10 cellular contexts compared by ENCODE assay signal in the genomic region with DNA sequence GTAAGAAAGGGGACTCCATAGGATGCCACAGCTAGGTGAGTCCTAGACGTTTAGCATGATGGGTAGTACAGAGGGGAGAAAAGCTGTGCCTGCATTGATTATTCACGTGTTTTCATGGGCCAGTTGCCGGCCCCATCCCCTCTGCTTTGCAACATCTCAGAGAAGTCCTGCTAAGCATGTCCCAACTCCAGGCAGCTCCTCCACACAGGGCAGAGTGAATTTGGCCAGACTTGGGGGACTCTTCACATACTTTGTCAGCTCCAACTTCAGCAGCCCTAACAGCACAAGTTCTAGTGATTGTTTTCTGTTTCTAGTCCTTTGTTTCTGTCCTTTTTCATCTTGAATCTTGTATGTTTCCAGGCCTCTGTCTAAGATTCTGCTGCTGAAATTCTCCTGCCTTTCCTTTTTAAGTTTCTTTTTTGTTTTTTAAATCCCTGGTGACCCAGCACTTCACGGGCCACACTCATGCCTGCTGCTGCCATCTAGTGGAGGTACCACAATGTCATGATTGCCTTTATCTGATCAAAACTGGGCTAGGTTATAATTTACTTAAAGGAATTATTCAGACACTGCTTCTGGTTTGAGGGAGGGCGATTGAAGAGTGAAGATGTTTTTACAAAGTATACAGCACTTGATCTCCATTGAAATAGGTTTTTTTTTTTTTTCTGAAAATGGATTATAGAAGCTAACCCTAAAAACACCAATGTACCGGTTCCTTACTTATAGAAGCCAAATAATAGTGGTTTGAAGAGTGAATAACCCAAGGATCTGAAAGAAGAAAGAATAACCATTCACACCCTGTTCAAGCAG.
DNase-seq lines count a peak whose midpoint lies in the region; ATAC-seq and TF ChIP-seq lines count a peak whose summit lies in the region.
"Had no signal": no experiment of that assay in that cellular context is flagged by ENCODE, and none has a peak within 500 bp of the region (broad histone marks: within the 10 kb centered on the region; RNA-seq: fewer than 3 reads in every experiment).

No MANE protein-coding gene starts in this region.

- intact Hi-C loops in testis (cut with DNase I; ENCODE audit: low total_unique reads), result no loop called here

- TF ChIP-seq RAD21 in liver (IDR thresholded peaks at IDR 0.05), result peak; percentile 78 to 85

- no peak for TF ChIP-seq POLR2A in testis (IDR thresholded peaks at IDR 0.05)

- H3K4me1 ChIP-seq in liver (ENCODE audit: control insufficient read depth in 4 of 4, insufficient read depth in 4 of 4, low read length in 3 of 4), result no peaks in the 10 kb centered on the region
- H3K4me1 ChIP-seq in testis, result no peaks in the 10 kb centered on the region

- peak; percentile 70 for ATAC-seq in GM18519 (IDR thresholded peaks at IDR 0.05; ENCODE audit: low FRiP score, unreplicated experiment)
- ATAC-seq in HG03108 (IDR thresholded peaks at IDR 0.05; ENCODE audit: unreplicated experiment), result peak; percentile 74

- TF ChIP-seq CTCF in coronary artery (IDR thresholded peaks at IDR 0.05) (peak; percentile 37), liver (IDR thresholded peaks at IDR 0.05; ENCODE audit: low read depth, low read length, missing input control) (peak; percentile 62), testis (IDR thresholded peaks at IDR 0.05) (peak in 2 of 3 experiments; percentile 50 to 56)

- H3K27ac ChIP-seq in coronary artery (peak overlapping the region; percentile 64 to 83), liver (ENCODE audit: low read depth in 1 of 2, low read length in 2 of 2) (no peak overlapping the region), testis (no peak overlapping the region)
- H3K27ac ChIP-seq: SK-N-MC had no signal

- WGBS in liver, result 63% methylated on average over 6 of the region's 6 CpGs
- 63 to 64% methylated on average over 6 of the region's 6 CpGs for WGBS in testis, 2 donors

- H3K4me3 ChIP-seq in coronary artery (peak overlapping the region; percentile 33), liver (ENCODE audit: low read depth in 1 of 3, low read length in 3 of 3) (no peak overlapping the region), testis (no peak overlapping the region)
- H3K4me3 ChIP-seq: SK-N-MC, skin epidermis had no signal

- H3K27me3 ChIP-seq in liver (ENCODE audit: control insufficient read depth in 4 of 4, insufficient read depth in 4 of 4, low read length in 3 of 4) (peaks cover 0 to 2% (median 0%) of the 10 kb centered on the region in 4 donors), testis (no peaks in the 10 kb centered on the region)

- no peaks in the 10 kb centered on the region for H3K36me3 ChIP-seq in liver (ENCODE audit: control insufficient read depth in 4 of 4, insufficient read depth in 3 of 4, low read depth in 1 of 4, low read length in 3 of 4)
- H3K36me3 ChIP-seq in testis (ENCODE audit: low read depth, missing control alignments), result no peaks in the 10 kb centered on the region

- H3K9me3 ChIP-seq in liver (ENCODE audit: control insufficient read depth in 4 of 4, low read length in 3 of 4) (no peaks in the 10 kb centered on the region), testis (no peaks in the 10 kb centered on the region)

- no peak overlapping the region for H3K9ac ChIP-seq in liver (ENCODE audit: low read depth in 1 of 2, low read length in 2 of 2)

- DNase-seq in CD1c-positive myeloid dendritic cell (ENCODE audit: extremely low spot score) (peak; percentile 46), RPMI7951 (ENCODE audit: low read depth) (peak; percentile 6), coronary artery (ENCODE audit: low spot score) (no peak), testis (peak; percentile 59), SHP77 (lab: John Stamatoyannopoulos, UW) (no peak)

TF ChIP-seq in liver, 16 proteins besides CTCF, POLR2A, EP300 and RAD21:
- TF ChIP-seq, protein P1, sequence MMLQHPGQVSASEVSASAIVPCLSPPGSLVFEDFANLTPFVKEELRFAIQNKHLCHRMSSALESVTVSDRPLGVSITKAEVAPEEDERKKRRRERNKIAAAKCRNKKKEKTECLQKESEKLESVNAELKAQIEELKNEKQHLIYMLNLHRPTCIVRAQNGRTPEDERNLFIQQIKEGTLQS (IDR thresholded peaks at IDR 0.05), result no peak
- TF ChIP-seq RXRA (IDR thresholded peaks at IDR 0.05), result no peak
- TF ChIP-seq MAX (IDR thresholded peaks at IDR 0.05), result no peak
- TF ChIP-seq GABPA (IDR thresholded peaks at IDR 0.05 in 1 of 2, conservative IDR thresholded peaks at IDR 0.05 in 1 of 2), result no peak
- TF ChIP-seq REST (IDR thresholded peaks at IDR 0.05), result no peak
- no peak for TF ChIP-seq EGR1 (IDR thresholded peaks at IDR 0.05; ENCODE audit: low read depth in 2 of 2)
- TF ChIP-seq FOXA1 (IDR thresholded peaks at IDR 0.05), result no peak
- TF ChIP-seq TAF1 (conservative IDR thresholded peaks at IDR 0.05), result no peak
- no peak for TF ChIP-seq JUND (IDR thresholded peaks at IDR 0.05)
- no peak for TF ChIP-seq HNF4A (conservative IDR thresholded peaks at IDR 0.05)
- no peak for TF ChIP-seq NR2F2 (IDR thresholded peaks at IDR 0.05)
- TF ChIP-seq ZBTB33 (IDR thresholded peaks at IDR 0.05), result no peak
- TF ChIP-seq SP1 (IDR thresholded peaks at IDR 0.05), result no peak
- TF ChIP-seq FOXA2 (IDR thresholded peaks at IDR 0.05), result no peak
- no peak for TF ChIP-seq HNF4G (IDR thresholded peaks at IDR 0.05)
- TF ChIP-seq YY1 (IDR thresholded peaks at IDR 0.05), result no peak

Comparison
In these comparisons a context has a peak if more than half of its experiments do, and no peak if none do; other contexts are left out.
1. DNase-seq: peak in CD1c-positive myeloid dendritic cell (single experiment), RPMI7951 (single experiment) and testis (single experiment); none in coronary artery (single experiment) and SHP77 (0 of 2).
2. H3K27ac ChIP-seq: peak in coronary artery (2 of 2); none in liver (0 of 2) and testis (0 of 2).
3. Peak in every context shown above with its lines, with median percentiles within 50 percentile points of each other: CTCF ChIP-seq.